1 cellular context compared by ENCODE assay signal in the genomic region with DNA sequence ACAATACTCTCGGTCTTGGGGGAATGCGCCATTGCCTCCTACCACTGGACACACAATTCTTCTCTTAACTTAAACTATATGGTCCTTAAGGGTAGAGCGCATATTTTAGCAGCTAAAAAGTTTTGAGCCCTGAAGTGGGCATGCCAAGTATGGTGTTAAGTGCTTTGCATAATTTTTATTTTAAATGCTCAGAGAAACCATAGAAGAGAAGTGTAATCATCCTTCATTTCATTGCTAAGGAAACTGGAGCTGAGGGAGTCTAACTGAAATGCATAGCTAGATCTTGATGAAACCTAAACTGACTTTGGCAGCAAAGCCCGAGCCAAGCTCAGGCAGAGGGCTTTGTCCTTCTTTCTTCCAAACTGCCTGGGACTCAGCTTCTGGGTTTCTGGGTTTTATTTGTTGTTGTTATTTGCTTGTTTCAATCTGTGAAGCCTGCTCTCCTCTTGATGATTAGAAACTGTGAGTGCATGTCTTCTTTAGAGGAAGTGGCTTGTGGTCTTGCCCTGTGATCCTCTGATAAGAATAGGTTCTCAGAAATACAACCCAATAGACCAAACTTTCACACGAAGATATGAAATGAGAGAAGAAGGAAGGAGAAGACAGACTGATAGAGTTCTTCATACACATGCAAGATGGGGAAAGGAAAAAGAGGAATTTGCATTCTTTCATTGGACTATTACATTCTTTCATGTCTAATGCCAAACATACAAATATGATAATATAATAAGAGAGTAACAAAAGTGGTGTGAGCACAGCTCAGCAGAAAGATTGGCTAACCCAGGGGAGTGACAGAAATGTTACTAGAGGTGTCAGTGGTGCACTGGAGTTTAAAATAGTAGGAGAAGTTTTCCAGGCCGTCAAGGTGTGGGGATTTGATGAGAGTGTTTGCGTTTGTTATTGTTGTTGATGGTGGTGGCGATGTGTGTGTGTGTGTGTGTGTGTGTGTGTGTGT.
TF ChIP-seq lines count a peak whose summit lies in the region.

No MANE protein-coding gene starts in this region.

TF ChIP-seq in K562, 482 proteins besides CTCF, POLR2A, EP300 and RAD21 (continued from another document):
- TF ChIP-seq RREB1 (CRISPR knock-in tag; IDR thresholded peaks at IDR 0.05) (no peak), KDM5B (IDR thresholded peaks at IDR 0.05; ENCODE audit: insufficient replicate concordance, low read depth, low read length) (no peak), KLF16 (IDR thresholded peaks at IDR 0.05) (peak; percentile 91), RUNX1 (IDR thresholded peaks at IDR 0.05; ENCODE audit: low read depth) (peak; percentile 82; the same call in 1 of the 2 replicates), SMARCA5 (IDR thresholded peaks at IDR 0.05) (peak; percentile 43; the same call in 1 of the 2 replicates), SOX6 (IDR thresholded peaks at IDR 0.05) (peak; percentile 95), RBM22 (IDR thresholded peaks at IDR 0.05; ENCODE audit: low read depth, low read length, poor library complexity, severe bottlenecking) (no peak), HIVEP1 (CRISPR knock-in tag; IDR thresholded peaks at IDR 0.05) (no peak), ATF7 (IDR thresholded peaks at IDR 0.05) (peak; percentile 63; the same call in 1 of the 2 replicates), DMBX1 (CRISPR knock-in tag; IDR thresholded peaks at IDR 0.05; ENCODE audit: borderline replicate concordance) (0 out of 2 replicates have a peak, but pooled peaks have one; percentile 26), L3MBTL2 (IDR thresholded peaks at IDR 0.05) (peak; percentile 64), TBL1XR1 (IDR thresholded peaks at IDR 0.05; ENCODE audit: low read length in 2 of 2) (peak; percentile 43 to 97; a peak in 2 of 4 replicates), SMARCA4 (IDR thresholded peaks at IDR 0.05) (peak; percentile 97), KHSRP (IDR thresholded peaks at IDR 0.05) (no peak), CCNT2 (IDR thresholded peaks at IDR 0.05; ENCODE audit: borderline replicate concordance, extremely low read depth, insufficient read length, low read depth, low read length) (peak; percentile 92), FOXK2 (conservative IDR thresholded peaks at IDR 0.05 in 1 of 2, IDR thresholded peaks at IDR 0.05 in 1 of 2; ENCODE audit: low read depth in 2 of 2) (peak; percentile 57 to 82), GABPB2 (CRISPR knock-in tag; conservative IDR thresholded peaks at IDR 0.05) (no peak), ARID1B (IDR thresholded peaks at IDR 0.05) (peak; percentile 97), TAL1 (IDR thresholded peaks at IDR 0.05) (peak; percentile 95)
- TF ChIP-seq, protein P1, sequence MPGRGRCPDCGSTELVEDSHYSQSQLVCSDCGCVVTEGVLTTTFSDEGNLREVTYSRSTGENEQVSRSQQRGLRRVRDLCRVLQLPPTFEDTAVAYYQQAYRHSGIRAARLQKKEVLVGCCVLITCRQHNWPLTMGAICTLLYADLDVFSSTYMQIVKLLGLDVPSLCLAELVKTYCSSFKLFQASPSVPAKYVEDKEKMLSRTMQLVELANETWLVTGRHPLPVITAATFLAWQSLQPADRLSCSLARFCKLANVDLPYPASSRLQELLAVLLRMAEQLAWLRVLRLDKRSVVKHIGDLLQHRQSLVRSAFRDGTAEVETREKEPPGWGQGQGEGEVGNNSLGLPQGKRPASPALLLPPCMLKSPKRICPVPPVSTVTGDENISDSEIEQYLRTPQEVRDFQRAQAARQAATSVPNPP (IDR thresholded peaks at IDR 0.05; ENCODE audit: borderline replicate concordance, insufficient read depth, insufficient read length): no peak
- TF ChIP-seq, protein P2, sequence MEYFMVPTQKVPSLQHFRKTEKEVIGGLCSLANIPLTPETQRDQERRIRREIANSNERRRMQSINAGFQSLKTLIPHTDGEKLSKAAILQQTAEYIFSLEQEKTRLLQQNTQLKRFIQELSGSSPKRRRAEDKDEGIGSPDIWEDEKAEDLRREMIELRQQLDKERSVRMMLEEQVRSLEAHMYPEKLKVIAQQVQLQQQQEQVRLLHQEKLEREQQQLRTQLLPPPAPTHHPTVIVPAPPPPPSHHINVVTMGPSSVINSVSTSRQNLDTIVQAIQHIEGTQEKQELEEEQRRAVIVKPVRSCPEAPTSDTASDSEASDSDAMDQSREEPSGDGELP (CRISPR knock-in tag; IDR thresholded peaks at IDR 0.05; ENCODE audit: borderline replicate concordance): no peak
- TF ChIP-seq, protein P3, sequence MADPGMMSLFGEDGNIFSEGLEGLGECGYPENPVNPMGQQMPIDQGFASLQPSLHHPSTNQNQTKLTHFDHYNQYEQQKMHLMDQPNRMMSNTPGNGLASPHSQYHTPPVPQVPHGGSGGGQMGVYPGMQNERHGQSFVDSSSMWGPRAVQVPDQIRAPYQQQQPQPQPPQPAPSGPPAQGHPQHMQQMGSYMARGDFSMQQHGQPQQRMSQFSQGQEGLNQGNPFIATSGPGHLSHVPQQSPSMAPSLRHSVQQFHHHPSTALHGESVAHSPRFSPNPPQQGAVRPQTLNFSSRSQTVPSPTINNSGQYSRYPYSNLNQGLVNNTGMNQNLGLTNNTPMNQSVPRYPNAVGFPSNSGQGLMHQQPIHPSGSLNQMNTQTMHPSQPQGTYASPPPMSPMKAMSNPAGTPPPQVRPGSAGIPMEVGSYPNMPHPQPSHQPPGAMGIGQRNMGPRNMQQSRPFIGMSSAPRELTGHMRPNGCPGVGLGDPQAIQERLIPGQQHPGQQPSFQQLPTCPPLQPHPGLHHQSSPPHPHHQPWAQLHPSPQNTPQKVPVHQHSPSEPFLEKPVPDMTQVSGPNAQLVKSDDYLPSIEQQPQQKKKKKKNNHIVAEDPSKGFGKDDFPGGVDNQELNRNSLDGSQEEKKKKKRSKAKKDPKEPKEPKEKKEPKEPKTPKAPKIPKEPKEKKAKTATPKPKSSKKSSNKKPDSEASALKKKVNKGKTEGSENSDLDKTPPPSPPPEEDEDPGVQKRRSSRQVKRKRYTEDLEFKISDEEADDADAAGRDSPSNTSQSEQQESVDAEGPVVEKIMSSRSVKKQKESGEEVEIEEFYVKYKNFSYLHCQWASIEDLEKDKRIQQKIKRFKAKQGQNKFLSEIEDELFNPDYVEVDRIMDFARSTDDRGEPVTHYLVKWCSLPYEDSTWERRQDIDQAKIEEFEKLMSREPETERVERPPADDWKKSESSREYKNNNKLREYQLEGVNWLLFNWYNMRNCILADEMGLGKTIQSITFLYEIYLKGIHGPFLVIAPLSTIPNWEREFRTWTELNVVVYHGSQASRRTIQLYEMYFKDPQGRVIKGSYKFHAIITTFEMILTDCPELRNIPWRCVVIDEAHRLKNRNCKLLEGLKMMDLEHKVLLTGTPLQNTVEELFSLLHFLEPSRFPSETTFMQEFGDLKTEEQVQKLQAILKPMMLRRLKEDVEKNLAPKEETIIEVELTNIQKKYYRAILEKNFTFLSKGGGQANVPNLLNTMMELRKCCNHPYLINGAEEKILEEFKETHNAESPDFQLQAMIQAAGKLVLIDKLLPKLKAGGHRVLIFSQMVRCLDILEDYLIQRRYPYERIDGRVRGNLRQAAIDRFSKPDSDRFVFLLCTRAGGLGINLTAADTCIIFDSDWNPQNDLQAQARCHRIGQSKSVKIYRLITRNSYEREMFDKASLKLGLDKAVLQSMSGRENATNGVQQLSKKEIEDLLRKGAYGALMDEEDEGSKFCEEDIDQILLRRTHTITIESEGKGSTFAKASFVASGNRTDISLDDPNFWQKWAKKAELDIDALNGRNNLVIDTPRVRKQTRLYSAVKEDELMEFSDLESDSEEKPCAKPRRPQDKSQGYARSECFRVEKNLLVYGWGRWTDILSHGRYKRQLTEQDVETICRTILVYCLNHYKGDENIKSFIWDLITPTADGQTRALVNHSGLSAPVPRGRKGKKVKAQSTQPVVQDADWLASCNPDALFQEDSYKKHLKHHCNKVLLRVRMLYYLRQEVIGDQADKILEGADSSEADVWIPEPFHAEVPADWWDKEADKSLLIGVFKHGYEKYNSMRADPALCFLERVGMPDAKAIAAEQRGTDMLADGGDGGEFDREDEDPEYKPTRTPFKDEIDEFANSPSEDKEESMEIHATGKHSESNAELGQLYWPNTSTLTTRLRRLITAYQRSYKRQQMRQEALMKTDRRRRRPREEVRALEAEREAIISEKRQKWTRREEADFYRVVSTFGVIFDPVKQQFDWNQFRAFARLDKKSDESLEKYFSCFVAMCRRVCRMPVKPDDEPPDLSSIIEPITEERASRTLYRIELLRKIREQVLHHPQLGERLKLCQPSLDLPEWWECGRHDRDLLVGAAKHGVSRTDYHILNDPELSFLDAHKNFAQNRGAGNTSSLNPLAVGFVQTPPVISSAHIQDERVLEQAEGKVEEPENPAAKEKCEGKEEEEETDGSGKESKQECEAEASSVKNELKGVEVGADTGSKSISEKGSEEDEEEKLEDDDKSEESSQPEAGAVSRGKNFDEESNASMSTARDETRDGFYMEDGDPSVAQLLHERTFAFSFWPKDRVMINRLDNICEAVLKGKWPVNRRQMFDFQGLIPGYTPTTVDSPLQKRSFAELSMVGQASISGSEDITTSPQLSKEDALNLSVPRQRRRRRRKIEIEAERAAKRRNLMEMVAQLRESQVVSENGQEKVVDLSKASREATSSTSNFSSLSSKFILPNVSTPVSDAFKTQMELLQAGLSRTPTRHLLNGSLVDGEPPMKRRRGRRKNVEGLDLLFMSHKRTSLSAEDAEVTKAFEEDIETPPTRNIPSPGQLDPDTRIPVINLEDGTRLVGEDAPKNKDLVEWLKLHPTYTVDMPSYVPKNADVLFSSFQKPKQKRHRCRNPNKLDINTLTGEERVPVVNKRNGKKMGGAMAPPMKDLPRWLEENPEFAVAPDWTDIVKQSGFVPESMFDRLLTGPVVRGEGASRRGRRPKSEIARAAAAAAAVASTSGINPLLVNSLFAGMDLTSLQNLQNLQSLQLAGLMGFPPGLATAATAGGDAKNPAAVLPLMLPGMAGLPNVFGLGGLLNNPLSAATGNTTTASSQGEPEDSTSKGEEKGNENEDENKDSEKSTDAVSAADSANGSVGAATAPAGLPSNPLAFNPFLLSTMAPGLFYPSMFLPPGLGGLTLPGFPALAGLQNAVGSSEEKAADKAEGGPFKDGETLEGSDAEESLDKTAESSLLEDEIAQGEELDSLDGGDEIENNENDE (IDR thresholded peaks at IDR 0.05; ENCODE audit: low read depth, low read length): no peak
- TF ChIP-seq, protein P4, sequence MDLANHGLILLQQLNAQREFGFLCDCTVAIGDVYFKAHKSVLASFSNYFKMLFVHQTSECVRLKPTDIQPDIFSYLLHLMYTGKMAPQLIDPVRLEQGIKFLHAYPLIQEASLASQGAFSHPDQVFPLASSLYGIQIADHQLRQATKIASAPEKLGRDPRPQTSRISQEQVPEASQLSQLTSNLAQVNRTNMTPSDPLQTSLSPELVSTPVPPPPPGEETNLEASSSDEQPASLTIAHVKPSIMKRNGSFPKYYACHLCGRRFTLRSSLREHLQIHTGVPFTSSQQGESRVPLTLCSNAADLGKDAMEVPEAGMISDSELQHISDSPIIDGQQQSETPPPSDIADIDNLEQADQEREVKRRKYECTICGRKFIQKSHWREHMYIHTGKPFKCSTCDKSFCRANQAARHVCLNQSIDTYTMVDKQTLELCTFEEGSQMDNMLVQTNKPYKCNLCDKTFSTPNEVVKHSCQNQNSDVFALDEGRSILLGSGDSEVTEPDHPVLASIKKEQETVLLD (IDR thresholded peaks at IDR 0.05): peak; percentile 52; the same call in 1 of the 2 replicates
- TF ChIP-seq, protein P5, sequence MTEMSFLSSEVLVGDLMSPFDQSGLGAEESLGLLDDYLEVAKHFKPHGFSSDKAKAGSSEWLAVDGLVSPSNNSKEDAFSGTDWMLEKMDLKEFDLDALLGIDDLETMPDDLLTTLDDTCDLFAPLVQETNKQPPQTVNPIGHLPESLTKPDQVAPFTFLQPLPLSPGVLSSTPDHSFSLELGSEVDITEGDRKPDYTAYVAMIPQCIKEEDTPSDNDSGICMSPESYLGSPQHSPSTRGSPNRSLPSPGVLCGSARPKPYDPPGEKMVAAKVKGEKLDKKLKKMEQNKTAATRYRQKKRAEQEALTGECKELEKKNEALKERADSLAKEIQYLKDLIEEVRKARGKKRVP (CRISPR knock-in tag; IDR thresholded peaks at IDR 0.05): no peak
